37 cellular contexts compared by ENCODE assay signal in genomic region chr2:127469974-127470373, GRCh38. TPM values are rescaled to one million over a fixed set of nuclear protein-coding genes. Genes with fewer than 3 reads are reported as not detected.
"Had no signal": no experiment of that assay in that cellular context is flagged by ENCODE, and none has a peak within 500 bp of the region (broad histone marks: within the 10 kb centered on the region; RNA-seq: fewer than 3 reads in every experiment).

No MANE protein-coding gene starts in this region.

- H3K27me3 ChIP-seq: adrenal gland, ascending aorta, body of pancreas, brain microvascular endothelial cell, breast epithelium, cardiac muscle cell had no signal

- H3K27ac ChIP-seq: adrenal gland, ascending aorta, body of pancreas, brain microvascular endothelial cell, breast epithelium, cardiac muscle cell had no signal

- H3K36me3 ChIP-seq: adrenal gland, brain microvascular endothelial cell, breast epithelium, cardiac muscle cell had no signal

- H3K9me3 ChIP-seq: adrenal gland, ascending aorta, body of pancreas, breast epithelium had no signal

- DNase-seq: activated effector memory CD4-positive, alpha-beta T cell treated with anti-CD3 and anti-CD28 coated beads, Interleukin-2, amount 50 U/mL, for 16 hours; activated effector memory CD4-positive, alpha-beta T cell treated with Interleukin-2 at 50 U/mL for 16 hours; activated gamma-delta T cell; activated gamma-delta T cell treated with Interleukin-2 at 50 U/mL for 16 hours; activated naive CD4-positive, alpha-beta T cell; activated naive CD4-positive, alpha-beta T cell treated with anti-CD3 and anti-CD28 coated beads for 36 hours; activated naive CD4-positive, alpha-beta T cell treated with anti-CD3 and anti-CD28 coated beads, Interleukin-2, amount 10 ng/mL, durations not matched to agents 7 days and 5 days; activated naive CD4-positive, alpha-beta T cell treated with anti-CD3 and anti-CD28 coated beads, Interleukin-2, amount 50 U/mL, for 16 hours; activated naive CD4-positive, alpha-beta T cell treated with Interleukin-2 at 50 U/mL for 16 hours; activated naive CD8-positive, alpha-beta T cell treated with anti-CD3 and anti-CD28 coated beads for 36 hours; activated naive CD8-positive, alpha-beta T cell treated with anti-CD3 and anti-CD28 coated beads, Interleukin-2, amount 10 ng/mL, durations not matched to agents 7 days and 5 days; activated naive CD8-positive, alpha-beta T cell treated with anti-CD3 and anti-CD28 coated beads, Interleukin-2, amount 50 U/mL, for 24 hours; activated T-cell treated with anti-CD3 and anti-CD28 coated beads for 4 hours; activated T-cell treated with anti-CD3 and anti-CD28 coated beads, Interleukin-2, amount 50 U/mL, for 1 hour; activated T-cell treated with anti-CD3 and anti-CD28 coated beads, Interleukin-2, amount 50 U/mL, for 24 hours; activated T-cell treated with anti-CD3 and anti-CD28 coated beads, Interleukin-2, amount 50 U/mL, for 4 hours; activated T-cell treated with anti-CD3 and anti-CD28 coated beads, Interleukin-2, amount 50 U/mL, for 48 hours; activated T-cell treated with anti-CD3 and anti-CD28 coated beads, Interleukin-2, amount 50 U/mL, for 72 hours; adrenal gland; amniotic stem cell; amygdala; anterior cingulate cortex; aorta; body of pancreas; brain microvascular endothelial cell; caudate nucleus; central memory CD4-positive, alpha-beta T cell; cerebellar nuclear complex had no signal

- ATAC-seq: activated naive CD4-positive, alpha-beta T cell treated with anti-CD3 and anti-CD28 coated beads, Interleukin-2, amount 50 U/mL, for 72 hours; activated naive CD8-positive, alpha-beta T cell treated with anti-CD3 and anti-CD28 coated beads, Interleukin-2, amount 50 U/mL, for 24 hours; activated T-cell treated with anti-CD3 and anti-CD28 coated beads, Interleukin-2, amount 50 U/mL, for 4 hours; activated T-cell treated with anti-CD3 and anti-CD28 coated beads, Interleukin-2, amount 50 U/mL, for 72 hours; activated T-helper 17 cell treated with anti-CD3 and anti-CD28 coated beads, Interleukin-2, amount 50 U/mL, for 72 hours; body of pancreas had no signal

- FAIRE-seq: astrocyte, bronchial epithelial cell had no signal

- H3K4me3 ChIP-seq: adrenal gland, ascending aorta, body of pancreas, breast epithelium, cardiac muscle cell had no signal

- H3K4me1 ChIP-seq: adrenal gland, ascending aorta, body of pancreas, breast epithelium had no signal

RNA-seq across cellular contexts. Expression of gene PROC, which starts 51.7 kb away (rescaled TPM):
- total RNA-seq: activated naive CD4-positive, alpha-beta T cell treated with anti-CD3 and anti-CD28 coated beads for 36 hours; activated naive CD4-positive, alpha-beta T cell treated with anti-CD3 and anti-CD28 coated beads, Interleukin-2, amount 50 U/mL, for 72 hours; activated naive CD8-positive, alpha-beta T cell treated with anti-CD3 and anti-CD28 coated beads for 36 hours; activated naive CD8-positive, alpha-beta T cell treated with anti-CD3 and anti-CD28 coated beads, Interleukin-2, amount 10 ng/mL, durations not matched to agents 7 days and 5 days; activated T-helper 17 cell treated with anti-CD3 and anti-CD28 coated beads, Interleukin-2, amount 50 U/mL, for 72 hours; activated T-helper 2 cell treated with anti-CD3 and anti-CD28 coated beads, Interferon-gamma antibody, Interleukin-2, Interleukin-4, amounts not matched to agents 10 μg/mL and 5 μg/mL and 100 μg/mL, durations not matched to agents 14 hours and 24 hours and 36 hours; adrenal gland; ascending aorta; breast epithelium; bronchial epithelial cell; cardiac muscle cell; cardiac septum had no signal
- polyA plus RNA-seq: cardiac muscle cell had no signal
